Comparison of ENCODE assay signal across 8 cellular contexts in genomic region chr7:25856056-25856780, GRCh38.
DNase-seq lines count a peak whose midpoint lies in the region; TF ChIP-seq lines count a peak whose summit lies in the region.

No MANE protein-coding gene starts in this region.

- H3K4me3 ChIP-seq in GM12865 (ENCODE audit: low read depth, low read length): peak overlapping the region; percentile 53

- H3K4me1 Mint-ChIP-seq in progenitor cell of endocrine pancreas (ENCODE audit: low read depth): peaks cover 12% of the 10 kb centered on the region
- H3K4me1 Mint-ChIP-seq in activated naive CD4-positive, alpha-beta T cell treated with anti-CD3 and anti-CD28 coated beads for 36 hours (ENCODE audit: low read depth): peaks cover 27% of the 10 kb centered on the region

- peaks cover 28% of the 10 kb centered on the region for H3K27me3 Mint-ChIP-seq in progenitor cell of endocrine pancreas
- peaks cover 58% of the 10 kb centered on the region for H3K27me3 Mint-ChIP-seq in activated naive CD4-positive, alpha-beta T cell treated with anti-CD3 and anti-CD28 coated beads for 36 hours (ENCODE audit: low read depth)

- H3K9me3 Mint-ChIP-seq in progenitor cell of endocrine pancreas (ENCODE audit: low read depth): no peaks in the 10 kb centered on the region
- no peaks in the 10 kb centered on the region for H3K9me3 Mint-ChIP-seq in activated naive CD4-positive, alpha-beta T cell treated with anti-CD3 and anti-CD28 coated beads for 36 hours

- CTCF ChIA-PET in activated naive CD4-positive, alpha-beta T cell treated with anti-CD3 and anti-CD28 coated beads for 36 hours (lab: Charles Lee): interaction anchor here (0.7 to 1.1 kb wide), 2 partner anchors 8 to 37 kb away, joined by 3 read pairs; no protein-coding TSS in a partner anchor

- H3K4me3 Mint-ChIP-seq in progenitor cell of endocrine pancreas (ENCODE audit: low read depth): no peak overlapping the region
- H3K4me3 Mint-ChIP-seq in activated naive CD4-positive, alpha-beta T cell treated with anti-CD3 and anti-CD28 coated beads for 36 hours: no peak overlapping the region

- H3K27ac Mint-ChIP-seq in progenitor cell of endocrine pancreas: no peak overlapping the region
- no peak overlapping the region for H3K27ac Mint-ChIP-seq in activated naive CD4-positive, alpha-beta T cell treated with anti-CD3 and anti-CD28 coated beads for 36 hours

- intact Hi-C loops in activated naive CD4-positive, alpha-beta T cell treated with anti-CD3 and anti-CD28 coated beads for 36 hours (cut with micrococcal nuclease): loop anchor here (2.0 to 5.0 kb wide), 3 partner anchors 53 to 1386 kb away; partner anchors contain the start of genes EVX1 and HOXA1

- H3K36me3 Mint-ChIP-seq in progenitor cell of endocrine pancreas (ENCODE audit: insufficient read depth): no peaks in the 10 kb centered on the region
- peaks cover 2% of the 10 kb centered on the region for H3K36me3 Mint-ChIP-seq in activated naive CD4-positive, alpha-beta T cell treated with anti-CD3 and anti-CD28 coated beads for 36 hours (ENCODE audit: low read depth)

- H3K27ac ChIP-seq in cingulate gyrus (ENCODE audit: low read depth, low read length): peak overlapping the region; percentile 29

- TF ChIP-seq CTCF in GM12865 (IDR thresholded peaks at IDR 0.05; ENCODE audit: insufficient read depth, low read depth, low read length, missing control alignments): no peak
- peak; percentile 9 for TF ChIP-seq CTCF in progenitor cell of endocrine pancreas (IDR thresholded peaks at IDR 0.05; ENCODE audit: unreplicated experiment)

- DNase-seq in GM12865 (ENCODE audit: low read depth) (no peak), NCI-H1694 treated with DMSO at 0.1 percent for 48 hours (lab: John Stamatoyannopoulos, UW) (peak; percentile 75), progenitor cell of endocrine pancreas (ENCODE audit: low spot score, unreplicated experiment) (no peak), GM03348 (ENCODE audit: low spot score) (no peak), inferior parietal cortex (ENCODE audit: extremely low spot score) (no peak), NOMO-1 (lab: John Stamatoyannopoulos, UW; ENCODE audit: unreplicated experiment in 2 of 2) (no peak)
- DNase-seq in activated naive CD4-positive, alpha-beta T cell treated with anti-CD3 and anti-CD28 coated beads for 36 hours: no peak
